14 cellular contexts compared by ENCODE assay signal in genomic region chr7:127047521-127047920, GRCh38.
"Had no signal": no experiment of that assay in that cellular context is flagged by ENCODE, and none has a peak within 500 bp of the region (broad histone marks: within the 10 kb centered on the region; RNA-seq: fewer than 3 reads in every experiment).

No MANE protein-coding gene starts in this region.

- H3K4me1 ChIP-seq: esophagus squamous epithelium, left lung, prostate gland, right lobe of liver, tibial nerve had no signal

- H3K36me3 ChIP-seq: esophagus squamous epithelium, left lung, prostate gland, right lobe of liver, tibial nerve had no signal

- ATAC-seq: activated CD4-positive, CD25-positive, alpha-beta regulatory T cell treated with anti-CD3 and anti-CD28 coated beads, Interleukin-2, amount 50 U/mL, for 24 hours; left lung; stimulated activated memory B cell treated with anti-CD40 and anti-IgM and Interleukin-4, amounts not matched to agents 10 μg/mL and 1 μg/mL and 100 μg/mL, for 72 hours had no signal

- H3K27me3 ChIP-seq: esophagus squamous epithelium, left lung, right lobe of liver, tibial nerve had no signal

- H3K9me3 ChIP-seq: esophagus squamous epithelium, left lung, prostate gland, right lobe of liver, tibial nerve had no signal

- H3K27ac ChIP-seq: esophagus squamous epithelium, left lung, prostate gland, right lobe of liver, tibial nerve had no signal

- H3K4me3 ChIP-seq: esophagus squamous epithelium, left lung, prostate gland, right lobe of liver, tibial nerve had no signal

- DNase-seq: activated naive CD8-positive, alpha-beta T cell treated with anti-CD3 and anti-CD28 coated beads, Interleukin-2, amount 10 ng/mL, durations not matched to agents 7 days and 5 days; anterior cingulate cortex; esophagus squamous epithelium; foreskin fibroblast; glutamatergic neuron; immature natural killer cell; left lung; nephron progenitor cell; right lobe of liver; stimulated activated CD4-positive, alpha-beta T cell treated with anti-CD3 and anti-CD28 coated beads, Interleukin-1b, Interleukin-23, amount 100 ng/mL, for 48 hours had no signal
